ENCODE assay signal across 7 cellular contexts in the genomic region with DNA sequence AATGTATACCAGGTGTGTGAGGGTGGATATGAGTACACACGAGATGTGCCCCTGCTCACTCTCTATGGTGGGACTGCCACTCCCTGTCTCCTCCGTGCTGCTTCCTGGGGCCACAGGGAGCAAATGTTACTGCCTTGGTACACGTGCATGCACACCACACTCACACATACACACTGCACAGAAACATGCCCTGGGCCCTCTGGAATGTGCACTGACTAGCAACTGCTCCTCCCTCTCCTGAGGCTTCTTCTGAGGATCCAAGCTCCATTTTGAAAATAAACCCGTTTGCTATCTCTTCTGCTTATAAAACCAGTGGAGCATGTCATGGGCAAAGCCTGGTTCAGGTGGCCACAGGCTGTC. TPM values are rescaled to one million over a fixed set of nuclear protein-coding genes. Genes with fewer than 3 reads are reported as not detected.
A peak's percentile ranks its signal among the peaks of the same experiment; 100 is the strongest.
DNase-seq lines count a peak whose midpoint lies in the region; ATAC-seq and TF ChIP-seq lines count a peak whose summit lies in the region.
"Not testable (repeated sequence)": the region's sequence is repeated elsewhere in the genome, so short reads cannot be mapped to it uniquely, and the experiment has no call there.

No MANE protein-coding gene starts in this region.

- H3K36me3 ChIP-seq in PC-3 (ENCODE audit: low read depth, low read length) (peaks cover 16% of the 10 kb centered on the region), lower lobe of right lung (peaks cover 54% of the 10 kb centered on the region)
- not testable (repeated sequence) for H3K36me3 ChIP-seq in breast epithelium

- CTCF ChIA-PET in PC-3 (lab: Charles Lee): not testable (repeated sequence)

- not testable (repeated sequence) for H3K9me3 ChIP-seq in PC-3 (ENCODE audit: low read length); breast epithelium; lower lobe of right lung

- peak; percentile 8 for DNase-seq in EL
- peak; percentile 32 for DNase-seq in PC-3
- DNase-seq in breast epithelium (ENCODE audit: low spot score in 2 of 2); epithelial cell of prostate (ENCODE audit: low read depth, low spot score); lower lobe of right lung; stimulated activated effector memory CD8-positive, alpha-beta T cell treated with anti-CD3 and anti-CD28 coated beads, Interleukin-12 subunit alpha, Interleukin-12 subunit beta, amount 100 ng/mL, for 72 hours (ENCODE audit: low spot score in 2 of 2): not testable (repeated sequence)
- DNase-seq in foreskin keratinocyte: peak in 1 of 2 donors; percentile 38

- not testable (repeated sequence) for H3K9me2 ChIP-seq in PC-3 (replicated peaks; ENCODE audit: low read length)

- peak overlapping the region; percentile 47 for H3K4me2 ChIP-seq in PC-3 (ENCODE audit: low read length)

- not testable (repeated sequence) for H3K79me2 ChIP-seq in PC-3 (ENCODE audit: low read length)

- not testable (repeated sequence) for H4K20me1 ChIP-seq in PC-3 (ENCODE audit: low read length)

- POLR2A ChIA-PET in PC-3 (lab: Charles Lee; ENCODE audit: unreplicated experiment): not testable (repeated sequence)

- BruUV-seq in PC-3 (replicated peaks; lab: Mats Ljungman, UMichigan): not testable (repeated sequence)

- not testable (repeated sequence) for H2AFZ ChIP-seq in PC-3 (ENCODE audit: low read length)

- not testable (repeated sequence) for TF ChIP-seq CTCF in PC-3 (conservative IDR thresholded peaks at IDR 0.05; ENCODE audit: low read depth, low read length); breast epithelium (IDR thresholded peaks at IDR 0.05); foreskin keratinocyte (conservative IDR thresholded peaks at IDR 0.05); lower lobe of right lung (IDR thresholded peaks at IDR 0.05)

- peaks cover 18% of the 10 kb centered on the region for H3K4me1 ChIP-seq in PC-3 (ENCODE audit: insufficient read depth, low read length)
- not testable (repeated sequence) for H3K4me1 ChIP-seq in breast epithelium, foreskin keratinocyte, lower lobe of right lung

- not testable (repeated sequence) for H3K4me1 Mint-ChIP-seq in stimulated activated effector memory CD8-positive, alpha-beta T cell treated with anti-CD3 and anti-CD28 coated beads, Interleukin-12 subunit alpha, Interleukin-12 subunit beta, amount 100 ng/mL, for 72 hours

- H3K9ac ChIP-seq in PC-3 (ENCODE audit: low read length): peak overlapping the region; percentile 41; the same call in 1 of the 2 replicates

- peaks cover 28% of the 10 kb centered on the region for H3K36me3 Mint-ChIP-seq in stimulated activated effector memory CD8-positive, alpha-beta T cell treated with anti-CD3 and anti-CD28 coated beads, Interleukin-12 subunit alpha, Interleukin-12 subunit beta, amount 100 ng/mL, for 72 hours

- H3K9me3 Mint-ChIP-seq in stimulated activated effector memory CD8-positive, alpha-beta T cell treated with anti-CD3 and anti-CD28 coated beads, Interleukin-12 subunit alpha, Interleukin-12 subunit beta, amount 100 ng/mL, for 72 hours: not testable (repeated sequence)

- not testable (repeated sequence) for H3K4me3 ChIP-seq in PC-3 (ENCODE audit: low read length); breast epithelium; lower lobe of right lung

- TF ChIP-seq POLR2A in breast epithelium (IDR thresholded peaks at IDR 0.05): not testable (repeated sequence)

- ATAC-seq in PC-3: peak; percentile 41
- ATAC-seq in foreskin keratinocyte: peak; percentile 69
- ATAC-seq in lower lobe of right lung: peak; percentile 19 to 31
- ATAC-seq in stimulated activated effector memory CD8-positive, alpha-beta T cell treated with anti-CD3 and anti-CD28 coated beads, Interleukin-12 subunit alpha, Interleukin-12 subunit beta, amount 100 ng/mL, for 72 hours: peak; percentile 19

- H3K27ac Mint-ChIP-seq in stimulated activated effector memory CD8-positive, alpha-beta T cell treated with anti-CD3 and anti-CD28 coated beads, Interleukin-12 subunit alpha, Interleukin-12 subunit beta, amount 100 ng/mL, for 72 hours: not testable (repeated sequence)

- intact Hi-C loops in PC-3 (cut with micrococcal nuclease); breast epithelium (cut with DNase I; ENCODE audit: low total_unique reads); lower lobe of right lung (cut with DNase I): not testable (repeated sequence)

- not testable (repeated sequence) for H3K4me3 Mint-ChIP-seq in stimulated activated effector memory CD8-positive, alpha-beta T cell treated with anti-CD3 and anti-CD28 coated beads, Interleukin-12 subunit alpha, Interleukin-12 subunit beta, amount 100 ng/mL, for 72 hours

- H3K27me3 ChIP-seq in PC-3 (ENCODE audit: low read length); breast epithelium; foreskin keratinocyte; lower lobe of right lung (ENCODE audit: low read depth): not testable (repeated sequence)

- H3F3A ChIP-seq in PC-3 (ENCODE audit: low read length, unreplicated experiment): not testable (repeated sequence)

- peak overlapping the region; percentile 86 for H3K27ac ChIP-seq in PC-3 (ENCODE audit: low read length)
- H3K27ac ChIP-seq in breast epithelium: peak overlapping the region; percentile 45 to 50
- H3K27ac ChIP-seq in epithelial cell of prostate: peak overlapping the region; percentile 48
- not testable (repeated sequence) for H3K27ac ChIP-seq in foreskin keratinocyte, lower lobe of right lung

RNA-seq across cellular contexts. Expression of gene PLEKHM1, which starts 21.3 kb away (rescaled TPM):
- total RNA-seq in PC-3 (2014; rRNA removed) (15.8 and 20.8 TPM in 2 replicates), breast epithelium (10 to 100 TPM; 31.5 to 49.0 (median 36.9) TPM), foreskin keratinocyte (24.5 and 25.6 TPM in 2 replicates), lower lobe of right lung (69.6 TPM)
- 14.5 and 15.8 TPM in 2 replicates for polyA plus RNA-seq in foreskin keratinocyte

RNA-seq across cellular contexts. Expression of gene ARHGAP27, which starts 36.5 kb away (rescaled TPM):
- total RNA-seq in PC-3 (2014; rRNA removed): 119 and 134 TPM in 2 replicates
- 10 to 100 TPM; 17.3 to 28.8 (median 17.6) TPM for total RNA-seq in breast epithelium
- total RNA-seq in foreskin keratinocyte: 13.3 and 13.5 TPM in 2 replicates
- polyA plus RNA-seq in foreskin keratinocyte: 9.5 and 10.0 TPM in 2 replicates
- 71.0 TPM for total RNA-seq in lower lobe of right lung

Comparison
In these comparisons a context has a peak if more than half of its experiments do, and no peak if none do; other contexts are left out.
1. ATAC-seq: peak in every context shown above with its lines; median percentile 69 in foreskin keratinocyte; 41 in PC-3; 25 in lower lobe of right lung; 19 in stimulated activated effector memory CD8-positive, alpha-beta T cell treated with anti-CD3 and anti-CD28 coated beads, Interleukin-12 subunit alpha, Interleukin-12 subunit beta, amount 100 ng/mL, for 72 hours.